ENCODE assay signal across 8 cellular contexts in genomic region chr11:102317768-102318103, GRCh38. TPM values are rescaled to one million over a fixed set of nuclear protein-coding genes. Genes with fewer than 3 reads are reported as not detected.
DNase-seq lines count a peak whose midpoint lies in the region.

No MANE protein-coding gene starts in this region.

- peak overlapping the region; percentile 100 for H3K27ac Mint-ChIP-seq in activated naive CD8-positive, alpha-beta T cell treated with anti-CD3 and anti-CD28 coated beads for 36 hours

- H3K36me3 ChIP-seq in iPS-20b (ENCODE audit: insufficient read depth, low read depth, low read length) = no peaks in the 10 kb centered on the region
- no peaks in the 10 kb centered on the region for H3K36me3 ChIP-seq in subcutaneous abdominal adipose tissue (ENCODE audit: control insufficient read depth in 5 of 5, insufficient read depth in 5 of 5, low read length in 5 of 5)

- peak overlapping the region; percentile 72 for H3K4me3 ChIP-seq in iPS-20b (ENCODE audit: low read length)
- H3K4me3 ChIP-seq in subcutaneous abdominal adipose tissue (ENCODE audit: low read depth in 1 of 5, low read length in 5 of 5) = peak overlapping the region; percentile 80 to 86 (median 85)

- peaks cover 7% of the 10 kb centered on the region for H3K27me3 Mint-ChIP-seq in activated naive CD8-positive, alpha-beta T cell treated with anti-CD3 and anti-CD28 coated beads for 36 hours

- H3K9me3 Mint-ChIP-seq in activated naive CD8-positive, alpha-beta T cell treated with anti-CD3 and anti-CD28 coated beads for 36 hours = no peaks in the 10 kb centered on the region

- peaks cover 51% of the 10 kb centered on the region for H3K36me3 Mint-ChIP-seq in activated naive CD8-positive, alpha-beta T cell treated with anti-CD3 and anti-CD28 coated beads for 36 hours

- H3K9ac ChIP-seq in iPS-20b (ENCODE audit: low read depth, low read length) (no peak overlapping the region), subcutaneous abdominal adipose tissue (ENCODE audit: low read length in 5 of 5) (peak overlapping the region in 4 of 5 donors; percentile 33 to 74 (median 66))

- peak overlapping the region; percentile 94 for H3K4me3 Mint-ChIP-seq in activated naive CD8-positive, alpha-beta T cell treated with anti-CD3 and anti-CD28 coated beads for 36 hours

- DNase-seq in NCI-H526 treated with DMSO at 0.1 percent for 48 hours (lab: John Stamatoyannopoulos, UW) (peak; percentile 38), NCI-H526 (lab: John Stamatoyannopoulos, UW) (no peak), SKM-1 treated with dmso at 0.1 percent for 144 hours (lab: John Stamatoyannopoulos, UW; ENCODE audit: unreplicated experiment) (no peak), pons (ENCODE audit: low spot score) (no peak)
- DNase-seq in activated naive CD8-positive, alpha-beta T cell treated with anti-CD3 and anti-CD28 coated beads for 36 hours = no peak
- DNase-seq in activated CD8-positive, alpha-beta memory T cell treated with anti-CD3 and anti-CD28 coated beads, Interleukin-2, amount 50 U/mL, for 48 hours = no peak

- no peaks in the 10 kb centered on the region for H3K9me3 ChIP-seq in iPS-20b (ENCODE audit: insufficient read depth, low read depth, low read length)
- H3K9me3 ChIP-seq in subcutaneous abdominal adipose tissue (ENCODE audit: control insufficient read depth in 5 of 5, low read length in 5 of 5) = no peaks in the 10 kb centered on the region

- H3K4me1 ChIP-seq in iPS-20b (ENCODE audit: insufficient read depth, low read length) (no peaks in the 10 kb centered on the region), subcutaneous abdominal adipose tissue (ENCODE audit: control insufficient read depth in 5 of 5, insufficient read depth in 5 of 5, low read length in 5 of 5) (peaks cover 3 to 34% (median 13%) of the 10 kb centered on the region in 5 donors)

- H3K27me3 ChIP-seq in iPS-20b (ENCODE audit: insufficient read depth, low read length) (peaks cover 18% of the 10 kb centered on the region), subcutaneous abdominal adipose tissue (ENCODE audit: control insufficient read depth in 5 of 5, insufficient read depth in 4 of 5, low read length in 5 of 5) (no peaks in the 10 kb centered on the region)

- H3K27ac ChIP-seq in iPS-20b (ENCODE audit: low read length) = no peak overlapping the region
- peak overlapping the region; percentile 63 for H3K27ac ChIP-seq in subcutaneous abdominal adipose tissue (ENCODE audit: low read depth, low read length)

- peaks cover 61% of the 10 kb centered on the region for H3K4me1 Mint-ChIP-seq in activated naive CD8-positive, alpha-beta T cell treated with anti-CD3 and anti-CD28 coated beads for 36 hours

RNA-seq across cellular contexts. Expression of gene BIRC3, which starts 0.5 kb away (rescaled TPM):
- 10 to 100 TPM; 76.6 to 79.9 TPM for total RNA-seq in activated naive CD8-positive, alpha-beta T cell treated with anti-CD3 and anti-CD28 coated beads for 36 hours

RNA-seq across cellular contexts. Expression of gene BIRC2, which starts 29.3 kb away (rescaled TPM):
- 10 to 100 TPM; 29.6 to 30.7 TPM for total RNA-seq in activated naive CD8-positive, alpha-beta T cell treated with anti-CD3 and anti-CD28 coated beads for 36 hours
